ENCODE assay signal across 12 cellular contexts in the genomic region with DNA sequence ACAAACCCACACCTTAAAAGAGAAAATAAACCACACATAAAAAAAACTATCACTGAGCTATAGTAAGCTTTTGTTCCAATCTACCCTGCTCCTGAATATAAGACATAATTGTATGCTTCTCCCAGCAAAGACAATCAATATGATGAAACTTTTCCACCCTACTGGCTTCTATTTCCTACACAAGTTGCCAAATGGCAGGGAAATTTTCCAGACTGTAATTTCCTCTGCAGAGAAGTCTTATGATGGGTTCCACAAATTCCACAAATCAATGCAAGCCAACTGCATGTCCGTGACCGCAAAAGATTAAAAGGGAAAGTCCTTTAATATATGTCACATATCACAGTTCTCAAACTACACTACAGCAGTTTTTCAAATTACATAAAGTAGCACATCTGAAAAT.
DNase-seq lines count a peak whose midpoint lies in the region; ATAC-seq, FAIRE-seq and TF ChIP-seq lines count a peak whose summit lies in the region.
"Had no signal": no experiment of that assay in that cellular context is flagged by ENCODE, and none has a peak within 500 bp of the region (broad histone marks: within the 10 kb centered on the region; RNA-seq: fewer than 3 reads in every experiment).

No MANE protein-coding gene starts in this region.

- ATAC-seq in HG02840 (IDR thresholded peaks at IDR 0.05; ENCODE audit: low FRiP score, unreplicated experiment), result no peak
- ATAC-seq in HG02884 (IDR thresholded peaks at IDR 0.05; ENCODE audit: unreplicated experiment), result no peak
- no peak for ATAC-seq in HG03520 (IDR thresholded peaks at IDR 0.05; ENCODE audit: unreplicated experiment)

- H3K27me3 ChIP-seq in fibroblast of lung (ENCODE audit: control insufficient read depth, insufficient read depth, low read length), result no peaks in the 10 kb centered on the region

- H3K9me3 ChIP-seq in fibroblast of lung (ENCODE audit: control insufficient read depth, insufficient read depth, low read depth, low read length), result no peaks in the 10 kb centered on the region

- no peaks in the 10 kb centered on the region for H3K36me3 ChIP-seq in fibroblast of lung (ENCODE audit: control insufficient read depth, insufficient read depth, low read length)

- no peak overlapping the region for H3K27ac ChIP-seq in fibroblast of lung (ENCODE audit: insufficient read depth, low read length)
- H3K27ac ChIP-seq in coronary artery, result no peak overlapping the region

- no peaks in the 10 kb centered on the region for H4K20me1 ChIP-seq in fibroblast of lung (ENCODE audit: control insufficient read depth, extremely low read depth, insufficient read depth, low read length)

- no peaks in the 10 kb centered on the region for H3K79me2 ChIP-seq in fibroblast of lung (ENCODE audit: control insufficient read depth, insufficient read depth, low read length)

- no peak overlapping the region for H2AFZ ChIP-seq in fibroblast of lung (ENCODE audit: low read length)

- peak; percentile 86 for FAIRE-seq in RCC 7860 (lab: Jason Lieb, UNC)

- peaks cover 3% of the 10 kb centered on the region for H3K4me1 ChIP-seq in fibroblast of lung (ENCODE audit: control insufficient read depth, extremely low read depth, insufficient read depth, low read length)

- H3K9ac ChIP-seq in fibroblast of lung (ENCODE audit: insufficient read depth, low read length), result no peak overlapping the region

- DNase-seq in AG09309 (ENCODE audit: low read depth) (peak; percentile 52), RCC 7860 (ENCODE audit: low spot score) (peak; percentile 55), fibroblast of lung (ENCODE audit: low read depth in 2 of 2) (peak; percentile 61 to 78), myocyte (ENCODE audit: low read depth) (peak; percentile 59), coronary artery (ENCODE audit: low spot score) (no peak)
- DNase-seq: activated CD4-positive, CD25-positive, alpha-beta regulatory T cell treated with anti-CD3 and anti-CD28 coated beads, Interleukin-2, amount 50 U/mL, for 72 hours; hypothalamus; naive B cell; NCI-H446 treated with DMSO at 0.1 percent for 48 hours had no signal

- TF ChIP-seq CTCF in AG09309 (IDR thresholded peaks at IDR 0.05; ENCODE audit: control insufficient read depth, insufficient read depth, low read depth, low read length, missing control alignments) (no peak), fibroblast of lung (conservative IDR thresholded peaks at IDR 0.05 in 1 of 2, IDR thresholded peaks at IDR 0.05 in 1 of 2; ENCODE audit: low read depth in 1 of 2, low read length in 2 of 2) (no peak), coronary artery (IDR thresholded peaks at IDR 0.05) (no peak)

- H3K4me2 ChIP-seq in fibroblast of lung (ENCODE audit: extremely low read depth, insufficient read depth, low read length), result no peak overlapping the region

- H3K4me3 ChIP-seq in AG09309 (ENCODE audit: control insufficient read depth, low read depth, low read length) (no peak overlapping the region), fibroblast of lung (replicated peaks in 1 of 4; ENCODE audit: control extremely low read depth in 1 of 4, insufficient read depth in 1 of 4, low read depth in 3 of 4, low read length in 4 of 4) (no peak overlapping the region), coronary artery (no peak overlapping the region)
